Comparison of ENCODE assay signal across 33 cellular contexts in genomic region chr2:167675906-167676305, GRCh38.
"Had no signal": no experiment of that assay in that cellular context is flagged by ENCODE, and none has a peak within 500 bp of the region (broad histone marks: within the 10 kb centered on the region; RNA-seq: fewer than 3 reads in every experiment).

No MANE protein-coding gene starts in this region.

- H3K4me1 Mint-ChIP-seq: naive thymus-derived CD4-positive, alpha-beta T cell; natural killer cell; stimulated activated memory B cell treated with anti-CD40 and anti-IgM and Interleukin-4, amounts not matched to agents 10 μg/mL and 1 μg/mL and 100 μg/mL, for 72 hours; stimulated activated naive CD8-positive, alpha-beta T cell treated with anti-CD3 and anti-CD28 coated beads, Interleukin-15, amount 100 ng/mL, for 72 hours had no signal

- H3K27ac Mint-ChIP-seq: naive thymus-derived CD4-positive, alpha-beta T cell; natural killer cell; nephron; neural progenitor cell; progenitor cell of endocrine pancreas; stimulated activated memory B cell treated with anti-CD40 and anti-IgM and Interleukin-4, amounts not matched to agents 10 μg/mL and 1 μg/mL and 100 μg/mL, for 72 hours; stimulated activated naive CD8-positive, alpha-beta T cell treated with anti-CD3 and anti-CD28 coated beads, Interleukin-15, amount 100 ng/mL, for 72 hours; type B pancreatic cell had no signal

- H3K36me3 ChIP-seq: neutrophil, ovary, right lobe of liver, spleen, suprapubic skin, tibial artery, transverse colon, upper lobe of right lung, uterus had no signal

- H3K4me3 Mint-ChIP-seq: naive thymus-derived CD4-positive, alpha-beta T cell; natural killer cell; nephron; neural progenitor cell; stimulated activated memory B cell treated with anti-CD40 and anti-IgM and Interleukin-4, amounts not matched to agents 10 μg/mL and 1 μg/mL and 100 μg/mL, for 72 hours; stimulated activated naive CD8-positive, alpha-beta T cell treated with anti-CD3 and anti-CD28 coated beads, Interleukin-15, amount 100 ng/mL, for 72 hours; type B pancreatic cell had no signal

- DNase-seq: naive thymus-derived CD4-positive, alpha-beta T cell; natural killer cell; nucleus accumbens; ovary; posterior cingulate gyrus; psoas muscle; right cardiac atrium; right lobe of liver; spleen; stimulated activated CD4-positive, alpha-beta T cell treated with anti-CD3 and anti-CD28 coated beads, Interleukin-12 subunit alpha, Interleukin-12 subunit beta, amount 100 ng/mL, for 4 hours; stimulated activated CD4-positive, alpha-beta T cell treated with anti-CD3 and anti-CD28 coated beads, Interleukin-1b, Interleukin-23, amount 100 ng/mL, for 48 hours; stimulated activated CD4-positive, alpha-beta T cell treated with anti-CD3 and anti-CD28 coated beads, Interleukin-4, amount 100 ng/mL, for 1 hour; stimulated activated CD4-positive, alpha-beta T cell treated with anti-CD3 and anti-CD28 coated beads, Interleukin-4, amount 100 ng/mL, for 4 hours; stimulated activated CD8-positive, alpha-beta memory T cell treated with anti-CD3 and anti-CD28 coated beads, Interleukin-4, amount 100 ng/mL, for 48 hours; stimulated activated naive CD4-positive, alpha-beta T cell; stimulated activated naive CD8-positive, alpha-beta T cell treated with anti-CD3 and anti-CD28 coated beads, Interleukin-15, amount 100 ng/mL, for 72 hours; stimulated activated naive CD8-positive, alpha-beta T cell treated with anti-CD3 and anti-CD28 coated beads, Interleukin-15, Interleukin-2, amounts not matched to agents 100 U/mL and 50 U/mL, for 24 hours; substantia nigra; testis; tibial artery; transverse colon; upper lobe of right lung; uterus had no signal

- H3K9me3 Mint-ChIP-seq: type B pancreatic cell had no signal

- H3K27me3 Mint-ChIP-seq: naive thymus-derived CD4-positive, alpha-beta T cell; progenitor cell of endocrine pancreas; stimulated activated memory B cell treated with anti-CD40 and anti-IgM and Interleukin-4, amounts not matched to agents 10 μg/mL and 1 μg/mL and 100 μg/mL, for 72 hours; stimulated activated naive CD8-positive, alpha-beta T cell treated with anti-CD3 and anti-CD28 coated beads, Interleukin-15, amount 100 ng/mL, for 72 hours; type B pancreatic cell had no signal

- H3K27me3 ChIP-seq: neural progenitor cell, neutrophil, ovary, right lobe of liver, spleen, suprapubic skin, testis, tibial artery, transverse colon, upper lobe of right lung, uterus had no signal

- H3K4me3 ChIP-seq: neural progenitor cell, ovary, psoas muscle, right lobe of liver, skin epidermis, smooth muscle cell, spleen, suprapubic skin, testis, tibial artery, transverse colon, upper lobe of right lung, uterus had no signal

- H2AFZ ChIP-seq: neural progenitor cell, parathyroid adenoma had no signal

- H3K79me2 ChIP-seq: parathyroid adenoma had no signal

- H3K36me3 Mint-ChIP-seq: naive thymus-derived CD4-positive, alpha-beta T cell; neural progenitor cell; stimulated activated memory B cell treated with anti-CD40 and anti-IgM and Interleukin-4, amounts not matched to agents 10 μg/mL and 1 μg/mL and 100 μg/mL, for 72 hours; type B pancreatic cell had no signal

- H3K4me1 ChIP-seq: parathyroid adenoma, psoas muscle, right lobe of liver, spleen, suprapubic skin, testis, tibial artery, transverse colon, upper lobe of right lung, uterus had no signal

- H3K27ac ChIP-seq: neural progenitor cell, neutrophil, ovary, parathyroid adenoma, psoas muscle, right lobe of liver, skin epidermis, spleen, suprapubic skin, testis, tibial artery, transverse colon, upper lobe of right lung, uterus had no signal

- H3K9ac ChIP-seq: neural progenitor cell, parathyroid adenoma had no signal

- H3K4me2 ChIP-seq: neural progenitor cell, smooth muscle cell had no signal

- ATAC-seq: naive thymus-derived CD4-positive, alpha-beta T cell; natural killer cell; psoas muscle; right cardiac atrium; right lobe of liver; stimulated activated memory B cell treated with anti-CD40 and anti-IgM and Interleukin-4, amounts not matched to agents 10 μg/mL and 1 μg/mL and 100 μg/mL, for 72 hours; stimulated activated naive CD8-positive, alpha-beta T cell treated with anti-CD3 and anti-CD28 coated beads, Interleukin-15, amount 100 ng/mL, for 72 hours; stimulated activated naive CD8-positive, alpha-beta T cell treated with anti-CD3 and anti-CD28 coated beads, Interleukin-15, Interleukin-2, amounts not matched to agents 100 U/mL and 50 U/mL, for 24 hours; upper lobe of right lung had no signal

- H3K9me3 ChIP-seq: neutrophil, ovary, right lobe of liver, testis, upper lobe of right lung, uterus had no signal
